In genomic region chr10:103581499-103581898, GRCh38 we compare ENCODE assay signal across 2 cellular contexts.
TF ChIP-seq lines count a peak whose summit lies in the region.

No MANE protein-coding gene starts in this region.

TF ChIP-seq in SK-N-SH, 30 proteins besides CTCF, POLR2A, EP300 and RAD21 (continued from another document):
- TF ChIP-seq IRF3 (IDR thresholded peaks at IDR 0.05; ENCODE audit: low read depth, low read length) (no peak), SMC3 (IDR thresholded peaks at IDR 0.05; ENCODE audit: low read depth, low read length) (no peak), RXRA (IDR thresholded peaks at IDR 0.05; ENCODE audit: borderline replicate concordance, low read depth) (no peak), CHD2 (IDR thresholded peaks at IDR 0.05; ENCODE audit: low read length, partially characterized antibody) (no peak), FOXM1 (IDR thresholded peaks at IDR 0.05; ENCODE audit: low read depth) (no peak), ELF1 (IDR thresholded peaks at IDR 0.05) (no peak), REST (IDR thresholded peaks at IDR 0.05; ENCODE audit: low read depth, low read length) (no peak), MXI1 (IDR thresholded peaks at IDR 0.05; ENCODE audit: low read depth, low read length) (no peak)
TF ChIP-seq in SK-N-SH: peak in this region for 0.

TF ChIP-seq in WTC11, 78 proteins besides CTCF, POLR2A, EP300 and RAD21 (continued from another document):
- TF ChIP-seq IRF1 (CRISPR knock-in tag; IDR thresholded peaks at IDR 0.05) (no peak), GRHL2 (CRISPR knock-in tag; IDR thresholded peaks at IDR 0.05; ENCODE audit: insufficient replicate concordance, severe bottlenecking) (no peak), STAT6 (CRISPR knock-in tag; conservative IDR thresholded peaks at IDR 0.05; ENCODE audit: low read depth) (no peak)
